Comparison of ENCODE assay signal across 8 cellular contexts in the genomic region with DNA sequence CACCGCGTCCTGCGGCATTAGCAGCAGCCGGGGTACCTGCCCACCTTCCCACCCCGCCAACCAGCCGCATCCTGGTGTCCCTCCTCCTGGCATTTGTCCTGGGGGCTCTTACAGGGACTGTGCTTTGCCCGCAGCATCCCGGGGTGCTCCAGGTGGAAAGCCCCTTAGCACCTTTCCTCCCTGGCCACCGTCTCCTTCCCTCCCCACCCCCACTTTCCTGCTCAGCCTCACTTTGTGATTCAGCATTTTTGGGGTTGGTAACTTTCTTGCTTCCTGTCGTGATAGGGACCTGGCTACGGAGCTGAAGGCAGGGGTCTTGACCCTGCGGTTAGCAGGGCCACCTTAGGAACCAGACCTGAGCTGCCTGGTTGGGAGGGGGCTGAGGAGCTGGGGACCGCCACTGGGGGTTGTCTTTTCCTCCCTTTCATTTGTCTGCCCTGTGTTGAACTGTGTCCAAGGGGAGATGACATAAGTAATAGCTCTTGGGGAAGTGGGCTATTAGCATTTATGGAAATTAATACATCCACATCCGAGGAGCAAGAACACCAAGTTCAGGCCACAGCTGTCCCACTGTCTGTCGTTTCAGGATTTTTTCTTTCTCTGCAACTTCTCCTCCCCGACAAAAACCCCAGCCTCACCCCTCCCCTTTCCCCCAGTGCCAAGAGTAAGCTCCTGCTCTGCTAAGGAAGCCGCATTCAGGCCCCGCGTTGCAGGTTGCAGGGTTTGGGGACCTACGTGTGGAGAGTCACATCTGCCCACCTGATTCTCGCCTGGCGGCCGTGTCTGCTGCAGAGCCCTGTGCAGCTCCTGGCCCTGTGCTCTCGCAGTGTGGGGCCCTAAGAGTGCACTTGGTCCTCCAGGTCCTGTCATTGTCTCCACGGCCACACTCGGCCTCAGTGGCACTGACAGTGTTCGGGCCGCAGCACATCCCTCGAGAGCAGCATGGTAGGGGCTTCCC. TPM values are rescaled to one million over a fixed set of nuclear protein-coding genes. Genes with fewer than 3 reads are reported as not detected.
DNase-seq lines count a peak whose midpoint lies in the region; ATAC-seq and TF ChIP-seq lines count a peak whose summit lies in the region.

No MANE protein-coding gene starts in this region.

- H2AFZ ChIP-seq in MM.1S (ENCODE audit: low read length) (peak overlapping the region; percentile 52), mesenchymal stem cell (ENCODE audit: low read depth, low read length) (peak overlapping the region; percentile 57)

- peak overlapping the region; percentile 86 to 92 for H3K4me3 ChIP-seq in CD4-positive, alpha-beta memory T cell (ENCODE audit: low read length in 2 of 2)
- peak overlapping the region; percentile 93 for H3K4me3 ChIP-seq in MM.1S (ENCODE audit: low read length)
- peak overlapping the region; percentile 56 for H3K4me3 ChIP-seq in astrocyte of the spinal cord (ENCODE audit: low read depth, low read length)
- peak overlapping the region; percentile 71 to 86 for H3K4me3 ChIP-seq in mesenchymal stem cell (ENCODE audit: insufficient read depth in 1 of 2, low read depth in 1 of 2, low read length in 2 of 2)
- peak overlapping the region; percentile 76 for H3K4me3 ChIP-seq in urinary bladder (ENCODE audit: low read depth, low read length)

- in situ Hi-C loops in astrocyte of the spinal cord (cut with HindIII; ENCODE audit: low sequenced_read_pairs), result no loop called here

- peaks cover 14% of the 10 kb centered on the region; the same call in 1 of the 2 replicates for H3F3A ChIP-seq in MM.1S (ENCODE audit: insufficient read depth, low read length)

- peak overlapping the region; percentile 66 for H4K8ac ChIP-seq in mesenchymal stem cell (ENCODE audit: low read length)

- peak overlapping the region; percentile 96 for H3K27ac ChIP-seq in CD4-positive, alpha-beta memory T cell (ENCODE audit: low read depth, low read length)
- H3K27ac ChIP-seq in MM.1S (ENCODE audit: low read length) (peak overlapping the region; percentile 84), mesenchymal stem cell (ENCODE audit: low read length, poor library complexity, severe bottlenecking) (no peak overlapping the region), urinary bladder (ENCODE audit: low read depth) (no peak overlapping the region)

- H3K9me3 Mint-ChIP-seq in CD4-positive, alpha-beta memory T cell, result peaks cover 0 to 3% (median 0%) of the 10 kb centered on the region in 8 donors

- peaks cover 11% of the 10 kb centered on the region; the same call in 1 of the 2 replicates for H4K20me1 ChIP-seq in MM.1S (ENCODE audit: insufficient read depth, low read length)

- no peak overlapping the region for H3K14ac ChIP-seq in mesenchymal stem cell (ENCODE audit: low read length in 2 of 2)

- peak overlapping the region; percentile 95 to 98 (median 96) for H3K4me3 Mint-ChIP-seq in CD4-positive, alpha-beta memory T cell

- no peaks in the 10 kb centered on the region for H3K27me3 Mint-ChIP-seq in CD4-positive, alpha-beta memory T cell

- peak in 2 of 5 donors; percentile 9 to 29 for DNase-seq in CD4-positive, alpha-beta memory T cell
- peak; percentile 34 for DNase-seq in MM.1S
- DNase-seq in astrocyte of the spinal cord (ENCODE audit: low read depth, low spot score), result no peak
- DNase-seq in mesenchymal stem cell, result no peak
- no peak for DNase-seq in T-helper 9 cell
- no peak for DNase-seq in NCI-H2227 (lab: John Stamatoyannopoulos, UW; ENCODE audit: unreplicated experiment)

- H3K4me2 ChIP-seq in MM.1S (ENCODE audit: low read depth, low read length) (peak overlapping the region; percentile 91), mesenchymal stem cell (ENCODE audit: low read length, poor library complexity, severe bottlenecking) (peak overlapping the region; percentile 89)

- no peak for TF ChIP-seq CTCF in MM.1S (IDR thresholded peaks at IDR 0.05; ENCODE audit: low read length)
- TF ChIP-seq CTCF in astrocyte of the spinal cord (IDR thresholded peaks at IDR 0.05; ENCODE audit: low read depth, low read length), result no peak

- no peak overlapping the region for H2BK5ac ChIP-seq in mesenchymal stem cell (ENCODE audit: low read depth, low read length, poor library complexity, severe bottlenecking)

- H3K23ac ChIP-seq in mesenchymal stem cell (ENCODE audit: low read length in 2 of 2), result peak overlapping the region; percentile 20 to 65

- no peak overlapping the region for H2AK5ac ChIP-seq in mesenchymal stem cell (ENCODE audit: low read length, severe bottlenecking)

- no peaks in the 10 kb centered on the region for H3K27me3 ChIP-seq in CD4-positive, alpha-beta memory T cell (ENCODE audit: insufficient read depth, low read length)
- H3K27me3 ChIP-seq in MM.1S (replicated peaks; ENCODE audit: insufficient read depth, low read length) (no peaks in the 10 kb centered on the region), mesenchymal stem cell (ENCODE audit: control insufficient read depth in 1 of 2, insufficient read depth in 1 of 2, low read length in 2 of 2) (peaks cover 0 to 6% of the 10 kb centered on the region in 2 experiments)

- no peaks in the 10 kb centered on the region for H3K9me3 ChIP-seq in CD4-positive, alpha-beta memory T cell (ENCODE audit: control insufficient read depth in 1 of 2, low read length in 2 of 2)
- no peaks in the 10 kb centered on the region for H3K9me3 ChIP-seq in MM.1S (replicated peaks; ENCODE audit: insufficient read depth, low read length)
- H3K9me3 ChIP-seq in mesenchymal stem cell (ENCODE audit: control insufficient read depth, low read length), result no peaks in the 10 kb centered on the region

- H3K36me3 Mint-ChIP-seq in CD4-positive, alpha-beta memory T cell, result peaks cover 0 to 17% of the 10 kb centered on the region in 2 donors

- POLR2A ChIA-PET in CD4-positive, alpha-beta memory T cell (lab: Charles Lee; ENCODE audit: partially characterized antibody), result interaction anchor here (1.1 to 6.1 kb wide), 9 partner anchors 9 to 608 kb away, joined by 3 to 179 read pairs (median 4); no protein-coding TSS in a partner anchor

- H3K79me1 ChIP-seq in mesenchymal stem cell (replicated peaks; ENCODE audit: low read length, poor library complexity, severe bottlenecking), result peaks cover 27% of the 10 kb centered on the region

- peak overlapping the region; percentile 84 for H3K9ac ChIP-seq in MM.1S (ENCODE audit: low read length)
- peak overlapping the region; percentile 64 for H3K9ac ChIP-seq in mesenchymal stem cell (ENCODE audit: low read length)

- H3K27ac Mint-ChIP-seq in CD4-positive, alpha-beta memory T cell, result peak overlapping the region; percentile 97 to 99 (median 98)

- intact Hi-C loops in CD4-positive, alpha-beta memory T cell (cut with micrococcal nuclease), result loop anchor here (5.0 kb wide), 3 partner anchors 253 to 793 kb away; partner anchors contain the start of genes ACOT7 and CAMTA1

- peaks cover 46% of the 10 kb centered on the region for H3K4me1 ChIP-seq in CD4-positive, alpha-beta memory T cell (ENCODE audit: insufficient read depth, low read length)
- H3K4me1 ChIP-seq in MM.1S (ENCODE audit: low read length) (peaks cover 21% of the 10 kb centered on the region; the same call in 1 of the 2 replicates), mesenchymal stem cell (ENCODE audit: control insufficient read depth, insufficient read depth, low read depth, low read length) (peaks cover 15% of the 10 kb centered on the region), urinary bladder (ENCODE audit: insufficient read depth) (peaks cover 2% of the 10 kb centered on the region)

- peaks cover 15 to 54% (median 39%) of the 10 kb centered on the region in 4 donors for H3K4me1 Mint-ChIP-seq in CD4-positive, alpha-beta memory T cell

- H4K91ac ChIP-seq in mesenchymal stem cell (ENCODE audit: low read length), result no peak overlapping the region

- CTCF ChIA-PET in CD4-positive, alpha-beta memory T cell (lab: Charles Lee; ENCODE audit: partially characterized antibody), result interaction anchor here (0.8 to 2.6 kb wide), 5 partner anchors 31 to 42 kb away, joined by 3 to 16 read pairs (median 4); no protein-coding TSS in a partner anchor

- peak overlapping the region in 1 of 2 experiments; percentile 40 for H3K4ac ChIP-seq in mesenchymal stem cell (ENCODE audit: low read depth in 1 of 2, low read length in 2 of 2)

- no peak overlapping the region for H3K18ac ChIP-seq in mesenchymal stem cell (ENCODE audit: low read depth in 1 of 2, low read length in 2 of 2)

- no peak overlapping the region for H2BK15ac ChIP-seq in mesenchymal stem cell (ENCODE audit: low read depth, poor library complexity, severe bottlenecking)

- H3K36me3 ChIP-seq in CD4-positive, alpha-beta memory T cell (ENCODE audit: insufficient read depth, low read length), result no peaks in the 10 kb centered on the region
- H3K36me3 ChIP-seq in MM.1S (replicated peaks; ENCODE audit: insufficient read depth, low read length), result no peaks in the 10 kb centered on the region
- peaks cover 0 to 11% of the 10 kb centered on the region in 2 experiments for H3K36me3 ChIP-seq in mesenchymal stem cell (ENCODE audit: control insufficient read depth in 1 of 2, insufficient read depth in 2 of 2, low read depth in 1 of 2, low read length in 2 of 2)
- H3K36me3 ChIP-seq in urinary bladder (ENCODE audit: insufficient read depth), result no peaks in the 10 kb centered on the region

- H3K9me2 ChIP-seq in MM.1S (replicated peaks; ENCODE audit: insufficient read depth, low read length), result no peaks in the 10 kb centered on the region

- no peak for ATAC-seq in HG02763 (IDR thresholded peaks at IDR 0.05; ENCODE audit: unreplicated experiment)

- peak overlapping the region in 1 of 2 experiments; percentile 6 for H2BK12ac ChIP-seq in mesenchymal stem cell (ENCODE audit: low read length in 2 of 2)

- peaks cover 84% of the 10 kb centered on the region for H3K79me2 ChIP-seq in MM.1S (ENCODE audit: low read length)

- WGBS in mesenchymal stem cell, result 39% methylated on average over 28 of the region's 29 CpGs
- WGBS in urinary bladder, result 45% methylated on average over 29 of the region's 29 CpGs

- H2BK120ac ChIP-seq in mesenchymal stem cell (ENCODE audit: low read depth, low read length), result no peak overlapping the region

RNA-seq across cellular contexts. Expression of gene NPHP4, which starts 1.6 kb away (rescaled TPM):
- 1 to 10 TPM; 7.6 to 9.6 TPM for total RNA-seq in CD4-positive, alpha-beta memory T cell
- polyA plus RNA-seq in CD4-positive, alpha-beta memory T cell, result 1 to 10 TPM; 1.0 to 1.1 TPM
- 3.2 TPM for polyA plus RNA-seq in mesenchymal stem cell (2013, experiment 1 of 2)
- polyA plus RNA-seq in mesenchymal stem cell (2013, experiment 2 of 2), result 3.2 TPM
- 6.8 TPM for total RNA-seq in urinary bladder
- polyA plus RNA-seq in urinary bladder, result 5.1 TPM

RNA-seq across cellular contexts. Expression of gene KCNAB2, which starts 51.9 kb away (rescaled TPM):
- 100 to 1,000 TPM; 188 to 197 TPM for total RNA-seq in CD4-positive, alpha-beta memory T cell
- 10 to 100 TPM; 20.9 to 53.6 TPM for polyA plus RNA-seq in CD4-positive, alpha-beta memory T cell
- 1.0 TPM for polyA plus RNA-seq in mesenchymal stem cell (2013, experiment 1 of 2)
- polyA plus RNA-seq in mesenchymal stem cell (2013, experiment 2 of 2), result 0.92 TPM
- 3.8 TPM for total RNA-seq in urinary bladder
- 13.0 TPM for polyA plus RNA-seq in urinary bladder

Comparison
In these comparisons a context has a peak if more than half of its experiments do, and no peak if none do; other contexts are left out.
1. H3K27ac ChIP-seq: peak in CD4-positive, alpha-beta memory T cell (single experiment) and MM.1S (single experiment); none in mesenchymal stem cell (single experiment) and urinary bladder (single experiment).
2. RNA of gene KCNAB2, which starts 51.9 kb away (total RNA-seq): 188 to 197 TPM in CD4-positive, alpha-beta memory T cell; 3.8 TPM in urinary bladder (single experiment); every median in the first group is over 10 times any median in the second.
3. Peak in every context shown above with its lines, with median percentiles within 50 percentile points of each other: H3K4me3 ChIP-seq.